22 cellular contexts compared by ENCODE assay signal in the genomic region with DNA sequence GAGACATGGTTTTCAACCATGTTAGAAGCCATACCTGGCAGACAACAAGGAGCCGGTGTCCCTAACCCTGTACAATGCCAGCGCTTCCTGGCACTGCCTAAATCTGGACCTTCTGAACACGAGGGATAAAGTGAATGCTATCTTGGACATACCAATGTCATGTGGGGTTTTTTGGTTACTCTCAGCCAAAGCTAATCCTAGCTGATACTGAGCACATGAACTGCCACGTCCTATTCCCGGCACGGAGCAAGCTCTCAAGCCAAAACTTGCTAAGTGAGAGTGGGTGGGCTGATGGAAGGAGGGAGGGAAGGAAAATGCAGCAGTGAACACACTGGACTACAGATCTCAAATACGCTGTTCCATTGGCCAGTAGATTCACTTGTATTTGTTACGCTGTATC.
A peak's percentile ranks its signal among the peaks of the same experiment; 100 is the strongest.
DNase-seq lines count a peak whose midpoint lies in the region; ATAC-seq and TF ChIP-seq lines count a peak whose summit lies in the region.
"Had no signal": no experiment of that assay in that cellular context is flagged by ENCODE, and none has a peak within 500 bp of the region (broad histone marks: within the 10 kb centered on the region; RNA-seq: fewer than 3 reads in every experiment).

No MANE protein-coding gene starts in this region.

- peak overlapping the region; percentile 92 for H3K27ac Mint-ChIP-seq in activated naive CD8-positive, alpha-beta T cell treated with anti-CD3 and anti-CD28 coated beads for 36 hours
- H3K27ac Mint-ChIP-seq in activated CD4-positive, alpha-beta T cell treated with anti-CD3 and anti-CD28 coated beads, Interleukin-2, amount 10 ng/mL, durations not matched to agents 7 days and 5 days, result no peak overlapping the region

- WGBS in IMR-90 (ENCODE audit: extremely low coverage in 2 of 2, insufficient read length in 1 of 2), 2 experiments, result no CpG with 5 or more reads among the region's 8 CpGs
- WGBS in mesendoderm (ENCODE audit: extremely low coverage, insufficient coverage, low lambda C conversion rate), result no CpG with 5 or more reads among the region's 8 CpGs

- peaks cover 4% of the 10 kb centered on the region for H3K9me3 Mint-ChIP-seq in activated naive CD8-positive, alpha-beta T cell treated with anti-CD3 and anti-CD28 coated beads for 36 hours
- H3K9me3 Mint-ChIP-seq in activated CD4-positive, alpha-beta T cell treated with anti-CD3 and anti-CD28 coated beads, Interleukin-2, amount 10 ng/mL, durations not matched to agents 7 days and 5 days, result no peaks in the 10 kb centered on the region
- H3K9me3 Mint-ChIP-seq: CD4-positive, CD25-positive, alpha-beta regulatory T cell had no signal

- H4K91ac ChIP-seq in IMR-90 (ENCODE audit: insufficient read depth, low read depth, low read length), result no peak overlapping the region

- POLR2A ChIA-PET in IMR-90 (lab: Charles Lee; ENCODE audit: unreplicated experiment), result no interaction called here
- POLR2A ChIA-PET in activated CD4-positive, alpha-beta T cell treated with anti-CD3 and anti-CD28 coated beads, Interleukin-2, amount 10 ng/mL, durations not matched to agents 7 days and 5 days (lab: Charles Lee), result no interaction called here

- H3K36me3 ChIP-seq in right atrium auricular region (no peaks in the 10 kb centered on the region), IMR-90 (ENCODE audit: control insufficient read depth, insufficient read depth, low read length) (no peaks in the 10 kb centered on the region), mesendoderm (ENCODE audit: control insufficient read depth, insufficient read depth, low read length) (no peaks in the 10 kb centered on the region)

- no peak overlapping the region for H3K4me3 Mint-ChIP-seq in activated naive CD8-positive, alpha-beta T cell treated with anti-CD3 and anti-CD28 coated beads for 36 hours
- H3K4me3 Mint-ChIP-seq in activated CD4-positive, alpha-beta T cell treated with anti-CD3 and anti-CD28 coated beads, Interleukin-2, amount 10 ng/mL, durations not matched to agents 7 days and 5 days, result no peak overlapping the region

- H4K8ac ChIP-seq in IMR-90 (ENCODE audit: low read depth in 2 of 2, low read length in 2 of 2) (no peak overlapping the region), mesendoderm (ENCODE audit: low read depth, low read length) (no peak overlapping the region)

- no peaks in the 10 kb centered on the region for H3K79me2 ChIP-seq in mesendoderm (ENCODE audit: control insufficient read depth, insufficient read depth, low read length)

- ATAC-seq in left ventricle myocardium superior (peak; percentile 78), IMR-90 (ENCODE audit: low read depth) (no peak), HG03196 (IDR thresholded peaks at IDR 0.05; ENCODE audit: unreplicated experiment) (no peak)

- in situ Hi-C loops in IMR-90 (cut with MboI; ENCODE audit: low sequenced_read_pairs), result no loop called here

- no peak for DNase-seq in left ventricle myocardium superior
- no peak for DNase-seq in right atrium auricular region (ENCODE audit: low spot score)
- no peak for DNase-seq in IMR-90
- no peak for DNase-seq in activated naive CD8-positive, alpha-beta T cell treated with anti-CD3 and anti-CD28 coated beads for 36 hours
- no peak for DNase-seq in mesendoderm
- no peak for DNase-seq in activated CD4-positive, alpha-beta T cell treated with anti-CD3 and anti-CD28 coated beads, Interleukin-2, amount 10 ng/mL, durations not matched to agents 7 days and 5 days
- DNase-seq: CD4-positive, CD25-positive, alpha-beta regulatory T cell; COR-L47; DND-41; GOT3; HCEC 1CT; NCI-H1105; NCI-H146; NCI-H2029; NCI-H2227 treated with DMSO at 0.1 percent for 48 hours; NCI-H510A treated with DMSO at 0.1 percent for 48 hours; NCI-H748 treated with DMSO at 0.1 percent for 48 hours; PC-9; RPMI8226; SHP77 treated with DMSO at 0.1 percent for 48 hours had no signal

- H3K4me1 ChIP-seq in right atrium auricular region (no peaks in the 10 kb centered on the region), IMR-90 (ENCODE audit: control insufficient read depth, insufficient read depth, low read length) (0 out of 2 replicates have a peak, but pooled peaks cover 2% of the 10 kb centered on the region), mesendoderm (ENCODE audit: control insufficient read depth, low read depth, low read length) (no peaks in the 10 kb centered on the region)

- no peak overlapping the region for H2AK9ac ChIP-seq in IMR-90 (replicated peaks; ENCODE audit: low read depth, low read length, poor library complexity)

- H2AK5ac ChIP-seq in IMR-90 (ENCODE audit: low read depth, low read length), result 0 out of 2 replicates have a peak overlapping the region, but pooled peaks have one; percentile 26
- H2AK5ac ChIP-seq in mesendoderm (ENCODE audit: low read length), result no peak overlapping the region

- H4K20me1 ChIP-seq in IMR-90 (ENCODE audit: insufficient read depth, low read length), result no peaks in the 10 kb centered on the region

- no peak overlapping the region for H3K4me2 ChIP-seq in IMR-90 (ENCODE audit: low read depth, low read length)
- no peak overlapping the region for H3K4me2 ChIP-seq in mesendoderm (ENCODE audit: low read length)
- H3K4me2 ChIP-seq: KMS-11, PC-9 had no signal

- no peak overlapping the region for H2BK5ac ChIP-seq in IMR-90 (ENCODE audit: low read depth, low read length, poor library complexity, severe bottlenecking)
- H2BK5ac ChIP-seq in mesendoderm (ENCODE audit: low read length), result no peak overlapping the region

- H3K27me3 ChIP-seq in right atrium auricular region (no peaks in the 10 kb centered on the region), IMR-90 (ENCODE audit: control insufficient read depth, insufficient read depth, low read length) (peaks cover 15% of the 10 kb centered on the region), mesendoderm (ENCODE audit: insufficient read depth, low read length, poor library complexity) (no peaks in the 10 kb centered on the region)

- no peak overlapping the region for H3K14ac ChIP-seq in IMR-90 (replicated peaks; ENCODE audit: low read depth, low read length)

- no peak overlapping the region for H2BK20ac ChIP-seq in IMR-90 (ENCODE audit: low read depth, low read length)

- H3K18ac ChIP-seq in IMR-90 (ENCODE audit: low read depth, low read length) (no peak overlapping the region), mesendoderm (ENCODE audit: low read length) (no peak overlapping the region)

- no peak for TF ChIP-seq RAD21 in IMR-90 (IDR thresholded peaks at IDR 0.05; ENCODE audit: low read length)

- no peak overlapping the region for H3K23ac ChIP-seq in IMR-90 (ENCODE audit: low read depth, low read length)
- H3K23ac ChIP-seq in mesendoderm (ENCODE audit: low read length), result no peak overlapping the region

- H3K4me3 ChIP-seq in right atrium auricular region (no peak overlapping the region), IMR-90 (ENCODE audit: insufficient read depth, low read depth, low read length) (no peak overlapping the region), mesendoderm (ENCODE audit: low read length) (no peak overlapping the region)
- H3K4me3 ChIP-seq: PC-9 had no signal

- intact Hi-C loops in left ventricle myocardium superior (cut with micrococcal nuclease), result no loop called here
- intact Hi-C loops in IMR-90 (cut with micrococcal nuclease), result no loop called here

- H3K9me3 ChIP-seq in right atrium auricular region, result no peaks in the 10 kb centered on the region
- H3K9me3 ChIP-seq in IMR-90 (ENCODE audit: control insufficient read depth, insufficient read depth, low read length), result no peaks in the 10 kb centered on the region

- no peak overlapping the region for H2AFZ ChIP-seq in IMR-90 (replicated peaks; ENCODE audit: low read length, poor library complexity)
- H2AFZ ChIP-seq: PC-9 had no signal

- H4K5ac ChIP-seq in IMR-90 (ENCODE audit: low read depth, low read length) (no peak overlapping the region), mesendoderm (ENCODE audit: low read length) (no peak overlapping the region)

- dilution Hi-C loops in IMR-90 (cut with HindIII; ENCODE audit: low sequenced_read_pairs, unreplicated experiment), result no loop called here

- peaks cover 4% of the 10 kb centered on the region for H3K36me3 Mint-ChIP-seq in activated naive CD8-positive, alpha-beta T cell treated with anti-CD3 and anti-CD28 coated beads for 36 hours
- H3K36me3 Mint-ChIP-seq in activated CD4-positive, alpha-beta T cell treated with anti-CD3 and anti-CD28 coated beads, Interleukin-2, amount 10 ng/mL, durations not matched to agents 7 days and 5 days (ENCODE audit: low read depth), result no peaks in the 10 kb centered on the region
- H3K36me3 Mint-ChIP-seq: CD4-positive, CD25-positive, alpha-beta regulatory T cell had no signal

- H3K4ac ChIP-seq in IMR-90 (ENCODE audit: low read depth, low read length), result no peak overlapping the region
- no peak overlapping the region for H3K4ac ChIP-seq in mesendoderm (ENCODE audit: low read depth, low read length)

- no peaks in the 10 kb centered on the region for H3K79me1 ChIP-seq in IMR-90 (ENCODE audit: low read depth in 1 of 2, low read length in 2 of 2)
- no peaks in the 10 kb centered on the region for H3K79me1 ChIP-seq in mesendoderm (ENCODE audit: low read length)

- BruUV-seq in IMR-90 (replicated peaks; lab: Mats Ljungman, UMichigan), result no TSS peak

- no peak overlapping the region for H3K56ac ChIP-seq in IMR-90 (ENCODE audit: extremely low read depth, insufficient read depth, low read length)
- no peak overlapping the region for H3K56ac ChIP-seq in mesendoderm (ENCODE audit: low read length)

- no peaks in the 10 kb centered on the region for H3K9me1 ChIP-seq in IMR-90 (ENCODE audit: insufficient read depth, low read length)

- H3K27me3 Mint-ChIP-seq in activated naive CD8-positive, alpha-beta T cell treated with anti-CD3 and anti-CD28 coated beads for 36 hours, result no peaks in the 10 kb centered on the region
- no peaks in the 10 kb centered on the region for H3K27me3 Mint-ChIP-seq in activated CD4-positive, alpha-beta T cell treated with anti-CD3 and anti-CD28 coated beads, Interleukin-2, amount 10 ng/mL, durations not matched to agents 7 days and 5 days

- H2BK15ac ChIP-seq in IMR-90 (ENCODE audit: low read depth, low read length), result no peak overlapping the region
- H2BK15ac ChIP-seq in mesendoderm (replicated peaks; ENCODE audit: low read depth), result no peak overlapping the region

- H3K27ac ChIP-seq in right atrium auricular region (no peak overlapping the region), IMR-90 (ENCODE audit: insufficient read depth, low read length) (no peak overlapping the region), mesendoderm (ENCODE audit: low read depth, low read length) (no peak overlapping the region)
- H3K27ac ChIP-seq: KMS-11, PC-9 had no signal

- H3K9ac ChIP-seq in IMR-90 (ENCODE audit: low read depth, low read length) (no peak overlapping the region), mesendoderm (ENCODE audit: low read length) (no peak overlapping the region)
- H3K9ac ChIP-seq: KMS-11 had no signal

- H2BK120ac ChIP-seq in IMR-90 (ENCODE audit: low read depth, low read length) (no peak overlapping the region), mesendoderm (ENCODE audit: low read depth, low read length) (no peak overlapping the region)

- no peak for TF ChIP-seq POLR2A in IMR-90 (IDR thresholded peaks at IDR 0.05; ENCODE audit: low read depth, low read length)

- CTCF ChIA-PET in IMR-90 (lab: Yijun Ruan, JAX), result no interaction called here
- CTCF ChIA-PET in activated CD4-positive, alpha-beta T cell treated with anti-CD3 and anti-CD28 coated beads, Interleukin-2, amount 10 ng/mL, durations not matched to agents 7 days and 5 days (lab: Charles Lee), result interaction anchor here (0.9 kb wide), 1 partner anchor 13 kb away, joined by 3 read pairs; no protein-coding TSS in a partner anchor

- H3K4me1 Mint-ChIP-seq in activated naive CD8-positive, alpha-beta T cell treated with anti-CD3 and anti-CD28 coated beads for 36 hours, result peaks cover 41% of the 10 kb centered on the region
- H3K4me1 Mint-ChIP-seq in activated CD4-positive, alpha-beta T cell treated with anti-CD3 and anti-CD28 coated beads, Interleukin-2, amount 10 ng/mL, durations not matched to agents 7 days and 5 days, result peaks cover 46% of the 10 kb centered on the region

- TF ChIP-seq CTCF in right atrium auricular region (IDR thresholded peaks at IDR 0.05), result no peak
- no peak for TF ChIP-seq CTCF in IMR-90 (conservative IDR thresholded peaks at IDR 0.05; ENCODE audit: low read depth, low read length)
